ENCODE assay signal across 1 cellular context in the genomic region with DNA sequence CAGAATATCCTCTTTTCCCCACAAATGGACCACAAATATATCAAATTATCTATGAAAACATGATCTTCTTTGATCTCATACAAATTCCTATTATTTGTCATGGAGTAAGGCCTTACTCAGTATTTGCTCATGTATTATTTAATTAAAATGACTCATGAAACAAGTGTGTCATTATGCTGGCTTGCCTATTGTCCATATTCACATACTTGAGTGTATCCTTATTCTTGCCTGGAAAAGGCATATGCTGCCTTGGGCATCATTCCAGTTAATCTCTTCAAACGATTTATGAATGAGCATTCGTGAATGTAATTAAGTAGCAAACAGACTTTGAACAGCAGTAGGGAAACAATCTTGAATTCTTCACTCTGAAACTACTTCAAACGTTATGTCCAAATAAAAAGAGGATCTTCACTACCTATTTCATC.
TF ChIP-seq lines count a peak whose summit lies in the region.

No MANE protein-coding gene starts in this region.

TF ChIP-seq in HEK293, 187 proteins besides CTCF, POLR2A, EP300 and RAD21 (continued from another document):
- TF ChIP-seq, protein P1, sequence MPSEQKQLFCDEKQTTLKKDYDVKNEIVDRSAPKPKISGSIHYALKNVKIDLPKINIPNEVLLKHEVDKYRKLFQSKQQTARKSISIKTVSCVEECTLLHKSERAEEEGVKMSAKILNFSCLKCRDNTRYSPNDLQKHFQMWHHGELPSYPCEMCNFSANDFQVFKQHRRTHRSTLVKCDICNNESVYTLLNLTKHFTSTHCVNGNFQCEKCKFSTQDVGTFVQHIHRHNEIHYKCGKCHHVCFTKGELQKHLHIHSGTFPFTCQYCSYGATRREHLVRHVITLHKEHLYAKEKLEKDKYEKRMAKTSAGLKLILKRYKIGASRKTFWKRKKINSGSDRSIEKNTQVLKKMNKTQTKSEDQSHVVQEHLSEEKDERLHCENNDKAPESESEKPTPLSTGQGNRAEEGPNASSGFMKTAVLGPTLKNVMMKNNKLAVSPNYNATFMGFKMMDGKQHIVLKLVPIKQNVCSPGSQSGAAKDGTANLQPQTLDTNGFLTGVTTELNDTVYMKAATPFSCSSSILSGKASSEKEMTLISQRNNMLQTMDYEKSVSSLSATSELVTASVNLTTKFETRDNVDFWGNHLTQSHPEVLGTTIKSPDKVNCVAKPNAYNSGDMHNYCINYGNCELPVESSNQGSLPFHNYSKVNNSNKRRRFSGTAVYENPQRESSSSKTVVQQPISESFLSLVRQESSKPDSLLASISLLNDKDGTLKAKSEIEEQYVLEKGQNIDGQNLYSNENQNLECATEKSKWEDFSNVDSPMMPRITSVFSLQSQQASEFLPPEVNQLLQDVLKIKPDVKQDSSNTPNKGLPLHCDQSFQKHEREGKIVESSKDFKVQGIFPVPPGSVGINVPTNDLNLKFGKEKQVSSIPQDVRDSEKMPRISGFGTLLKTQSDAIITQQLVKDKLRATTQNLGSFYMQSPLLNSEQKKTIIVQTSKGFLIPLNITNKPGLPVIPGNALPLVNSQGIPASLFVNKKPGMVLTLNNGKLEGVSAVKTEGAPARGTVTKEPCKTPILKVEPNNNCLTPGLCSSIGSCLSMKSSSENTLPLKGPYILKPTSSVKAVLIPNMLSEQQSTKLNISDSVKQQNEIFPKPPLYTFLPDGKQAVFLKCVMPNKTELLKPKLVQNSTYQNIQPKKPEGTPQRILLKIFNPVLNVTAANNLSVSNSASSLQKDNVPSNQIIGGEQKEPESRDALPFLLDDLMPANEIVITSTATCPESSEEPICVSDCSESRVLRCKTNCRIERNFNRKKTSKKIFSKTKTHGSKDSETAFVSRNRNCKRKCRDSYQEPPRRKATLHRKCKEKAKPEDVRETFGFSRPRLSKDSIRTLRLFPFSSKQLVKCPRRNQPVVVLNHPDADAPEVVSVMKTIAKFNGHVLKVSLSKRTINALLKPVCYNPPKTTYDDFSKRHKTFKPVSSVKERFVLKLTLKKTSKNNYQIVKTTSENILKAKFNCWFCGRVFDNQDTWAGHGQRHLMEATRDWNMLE (tag by site-specific recombination; conservative IDR thresholded peaks at IDR 0.05; ENCODE audit: low read depth) = no peak
- TF ChIP-seq ZNF138 (tag by site-specific recombination; IDR thresholded peaks at IDR 0.05; ENCODE audit: borderline replicate concordance) = no peak
- no peak for TF ChIP-seq TRIM28 (IDR thresholded peaks at IDR 0.05; ENCODE audit: borderline replicate concordance, low read length)
- no peak for TF ChIP-seq ZNF335 (tag by site-specific recombination; conservative IDR thresholded peaks at IDR 0.05)
- no peak for TF ChIP-seq ZNF404 (tag by site-specific recombination; IDR thresholded peaks at IDR 0.05)
- TF ChIP-seq ZNF37A (tag by site-specific recombination; IDR thresholded peaks at IDR 0.05) = no peak
- peak; percentile 53 for TF ChIP-seq SP7 (tag by site-specific recombination; IDR thresholded peaks at IDR 0.05)
- TF ChIP-seq, protein P2, sequence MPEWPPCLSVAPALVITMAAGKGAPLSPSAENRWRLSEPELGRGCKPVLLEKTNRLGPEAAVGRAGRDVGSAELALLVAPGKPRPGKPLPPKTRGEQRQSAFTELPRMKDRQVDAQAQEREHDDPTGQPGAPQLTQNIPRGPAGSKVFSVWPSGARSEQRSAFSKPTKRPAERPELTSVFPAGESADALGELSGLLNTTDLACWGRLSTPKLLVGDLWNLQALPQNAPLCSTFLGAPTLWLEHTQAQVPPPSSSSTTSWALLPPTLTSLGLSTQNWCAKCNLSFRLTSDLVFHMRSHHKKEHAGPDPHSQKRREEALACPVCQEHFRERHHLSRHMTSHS (tag by site-specific recombination; IDR thresholded peaks at IDR 0.05) = no peak
- no peak for TF ChIP-seq KLF10 (tag by site-specific recombination; IDR thresholded peaks at IDR 0.05)
- TF ChIP-seq, protein P3, sequence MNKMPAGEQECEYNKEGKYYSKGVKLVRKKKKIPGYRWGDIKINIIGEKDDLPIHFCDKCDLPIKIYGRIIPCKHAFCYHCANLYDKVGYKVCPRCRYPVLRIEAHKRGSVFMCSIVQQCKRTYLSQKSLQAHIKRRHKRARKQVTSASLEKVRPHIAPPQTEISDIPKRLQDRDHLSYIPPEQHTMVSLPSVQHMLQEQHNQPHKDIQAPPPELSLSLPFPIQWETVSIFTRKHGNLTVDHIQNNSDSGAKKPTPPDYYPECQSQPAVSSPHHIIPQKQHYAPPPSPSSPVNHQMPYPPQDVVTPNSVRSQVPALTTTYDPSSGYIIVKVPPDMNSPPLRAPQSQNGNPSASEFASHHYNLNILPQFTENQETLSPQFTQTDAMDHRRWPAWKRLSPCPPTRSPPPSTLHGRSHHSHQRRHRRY (tag by site-specific recombination; IDR thresholded peaks at IDR 0.05) = no peak
- no peak for TF ChIP-seq ZBTB21 (tag by site-specific recombination; IDR thresholded peaks at IDR 0.05)
- peak; percentile 63 for TF ChIP-seq FEZF1 (tag by site-specific recombination; IDR thresholded peaks at IDR 0.05)
- TF ChIP-seq, protein P4, sequence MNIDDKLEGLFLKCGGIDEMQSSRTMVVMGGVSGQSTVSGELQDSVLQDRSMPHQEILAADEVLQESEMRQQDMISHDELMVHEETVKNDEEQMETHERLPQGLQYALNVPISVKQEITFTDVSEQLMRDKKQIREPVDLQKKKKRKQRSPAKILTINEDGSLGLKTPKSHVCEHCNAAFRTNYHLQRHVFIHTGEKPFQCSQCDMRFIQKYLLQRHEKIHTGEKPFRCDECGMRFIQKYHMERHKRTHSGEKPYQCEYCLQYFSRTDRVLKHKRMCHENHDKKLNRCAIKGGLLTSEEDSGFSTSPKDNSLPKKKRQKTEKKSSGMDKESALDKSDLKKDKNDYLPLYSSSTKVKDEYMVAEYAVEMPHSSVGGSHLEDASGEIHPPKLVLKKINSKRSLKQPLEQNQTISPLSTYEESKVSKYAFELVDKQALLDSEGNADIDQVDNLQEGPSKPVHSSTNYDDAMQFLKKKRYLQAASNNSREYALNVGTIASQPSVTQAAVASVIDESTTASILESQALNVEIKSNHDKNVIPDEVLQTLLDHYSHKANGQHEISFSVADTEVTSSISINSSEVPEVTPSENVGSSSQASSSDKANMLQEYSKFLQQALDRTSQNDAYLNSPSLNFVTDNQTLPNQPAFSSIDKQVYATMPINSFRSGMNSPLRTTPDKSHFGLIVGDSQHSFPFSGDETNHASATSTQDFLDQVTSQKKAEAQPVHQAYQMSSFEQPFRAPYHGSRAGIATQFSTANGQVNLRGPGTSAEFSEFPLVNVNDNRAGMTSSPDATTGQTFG (tag by site-specific recombination; IDR thresholded peaks at IDR 0.05; ENCODE audit: borderline replicate concordance) = no peak
- TF ChIP-seq ZFP3 (tag by site-specific recombination; IDR thresholded peaks at IDR 0.05; ENCODE audit: low read depth) = no peak
- TF ChIP-seq, protein P5, sequence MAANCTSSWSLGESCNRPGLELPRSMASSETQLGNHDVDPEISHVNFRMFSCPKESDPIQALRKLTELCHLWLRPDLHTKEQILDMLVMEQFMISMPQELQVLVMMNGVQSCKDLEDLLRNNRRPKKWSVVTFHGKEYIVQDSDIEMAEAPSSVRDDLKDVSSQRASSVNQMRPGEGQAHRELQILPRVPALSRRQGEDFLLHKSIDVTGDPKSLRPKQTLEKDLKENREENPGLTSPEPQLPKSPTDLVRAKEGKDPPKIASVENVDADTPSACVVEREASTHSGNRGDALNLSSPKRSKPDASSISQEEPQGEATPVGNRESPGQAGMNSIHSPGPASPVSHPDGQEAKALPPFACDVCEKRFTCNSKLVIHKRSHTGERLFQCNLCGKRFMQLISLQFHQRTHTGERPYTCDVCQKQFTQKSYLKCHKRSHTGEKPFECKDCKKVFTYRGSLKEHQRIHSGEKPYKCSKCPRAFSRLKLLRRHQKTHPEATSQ (tag by site-specific recombination; IDR thresholded peaks at IDR 0.05) = no peak
- TF ChIP-seq ZBTB20 (tag by site-specific recombination; IDR thresholded peaks at IDR 0.05) = peak; percentile 45; the same call in 1 of the 2 replicates
- no peak for TF ChIP-seq ZNF555 (tag by site-specific recombination; conservative IDR thresholded peaks at IDR 0.05)
- TF ChIP-seq, protein P6, sequence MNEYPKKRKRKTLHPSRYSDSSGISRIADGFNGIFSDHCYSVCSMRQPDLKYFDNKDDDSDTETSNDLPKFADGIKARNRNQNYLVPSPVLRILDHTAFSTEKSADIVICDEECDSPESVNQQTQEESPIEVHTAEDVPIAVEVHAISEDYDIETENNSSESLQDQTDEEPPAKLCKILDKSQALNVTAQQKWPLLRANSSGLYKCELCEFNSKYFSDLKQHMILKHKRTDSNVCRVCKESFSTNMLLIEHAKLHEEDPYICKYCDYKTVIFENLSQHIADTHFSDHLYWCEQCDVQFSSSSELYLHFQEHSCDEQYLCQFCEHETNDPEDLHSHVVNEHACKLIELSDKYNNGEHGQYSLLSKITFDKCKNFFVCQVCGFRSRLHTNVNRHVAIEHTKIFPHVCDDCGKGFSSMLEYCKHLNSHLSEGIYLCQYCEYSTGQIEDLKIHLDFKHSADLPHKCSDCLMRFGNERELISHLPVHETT (tag by site-specific recombination; IDR thresholded peaks at IDR 0.05) = no peak
- peak; percentile 20; the same call in 1 of the 2 replicates for TF ChIP-seq ZNF621 (tag by site-specific recombination; IDR thresholded peaks at IDR 0.05)
- no peak for TF ChIP-seq ZNF174 (tag by site-specific recombination; IDR thresholded peaks at IDR 0.05)
- no peak for TF ChIP-seq GLI4 (tag by site-specific recombination; IDR thresholded peaks at IDR 0.05)
